Comparison of ENCODE assay signal across 30 cellular contexts in the genomic region with DNA sequence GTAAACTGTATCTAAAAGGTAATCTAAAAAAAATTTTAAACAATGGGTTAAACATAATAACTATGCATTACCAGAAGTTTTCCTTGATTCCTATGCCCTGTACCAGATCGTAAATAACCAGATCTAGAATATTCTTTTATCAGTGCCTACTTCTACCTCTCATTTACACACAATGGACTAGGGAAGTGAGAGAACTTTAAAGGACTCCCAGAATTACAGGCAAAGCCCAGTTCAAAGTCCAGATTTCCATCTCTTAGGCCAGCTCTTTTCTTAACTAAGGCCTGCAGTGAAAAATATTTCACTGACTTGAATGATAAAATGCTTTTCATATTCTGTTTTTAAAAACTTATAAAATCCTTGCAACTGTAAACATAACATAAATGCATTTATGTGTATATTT. TPM values are rescaled to one million over a fixed set of nuclear protein-coding genes. Genes with fewer than 3 reads are reported as not detected.
"Had no signal": no experiment of that assay in that cellular context is flagged by ENCODE, and none has a peak within 500 bp of the region (broad histone marks: within the 10 kb centered on the region; RNA-seq: fewer than 3 reads in every experiment).

No MANE protein-coding gene starts in this region.

- H3K4me3 ChIP-seq: coronary artery, dorsolateral prefrontal cortex had no signal

- H3K36me3 ChIP-seq: brain microvascular endothelial cell had no signal

- ATAC-seq: activated CD4-positive, CD25-positive, alpha-beta regulatory T cell treated with anti-CD3 and anti-CD28 coated beads, Interleukin-2, amount 50 U/mL, for 24 hours; activated CD8-positive, alpha-beta T cell treated with anti-CD3 and anti-CD28 coated beads for 36 hours; activated T-cell treated with anti-CD3 and anti-CD28 coated beads, Interleukin-2, amount 50 U/mL, for 4 hours; activated T-helper 17 cell treated with anti-CD3 and anti-CD28 coated beads, Interleukin-2, amount 50 U/mL, for 72 hours; esophagus mucosa; T-cell had no signal

- FAIRE-seq: astrocyte, bronchial epithelial cell, frontal cortex had no signal

- H3K27ac ChIP-seq: brain microvascular endothelial cell, coronary artery, dorsolateral prefrontal cortex, VCaP had no signal

- H3K27me3 ChIP-seq: brain microvascular endothelial cell, dorsolateral prefrontal cortex had no signal

- DNase-seq: activated B cell treated with CpG ODN at 0.5 μM for 24 hours; activated CD4-positive, alpha-beta T cell treated with anti-CD3 and anti-CD28 coated beads for 48 hours; activated CD4-positive, alpha-beta T cell treated with anti-CD3 and anti-CD28 coated beads, Interleukin-2, amount 50 U/mL, for 1 hour; activated CD4-positive, alpha-beta T cell treated with anti-CD3 and anti-CD28 coated beads, Interleukin-2, amount 50 U/mL, for 48 hours; activated CD8-positive, alpha-beta memory T cell treated with anti-CD3 and anti-CD28 coated beads for 24 hours; activated CD8-positive, alpha-beta T cell treated with anti-CD3 and anti-CD28 coated beads for 36 hours; activated effector memory CD4-positive, alpha-beta T cell treated with Interleukin-2 at 50 U/mL for 16 hours; activated gamma-delta T cell treated with Interleukin-2 at 50 U/mL for 16 hours; activated naive CD4-positive, alpha-beta T cell treated with anti-CD3 and anti-CD28 coated beads, Interleukin-2, amount 50 U/mL, for 16 hours; activated naive CD4-positive, alpha-beta T cell treated with Interleukin-2 at 50 U/mL for 16 hours; activated T-cell treated with anti-CD3 and anti-CD28 coated beads, Interleukin-2, amount 50 U/mL, for 4 hours; amniotic stem cell; anterior cingulate cortex; brain microvascular endothelial cell; dorsolateral prefrontal cortex; effector memory CD4-positive, alpha-beta T cell; endodermal cell; foreskin fibroblast; head of caudate nucleus; T-cell; T1000 had no signal

RNA-seq across cellular contexts. Expression of a gene that starts 32.6 kb away (rescaled TPM):
- total RNA-seq: activated B cell treated with CpG ODN at 0.5 μM for 24 hours; activated CD8-positive, alpha-beta T cell treated with anti-CD3 and anti-CD28 coated beads for 36 hours; activated T-cell treated with anti-CD3 and anti-CD28 coated beads, Interleukin-2, amount 50 U/mL, for 4 hours; activated T-helper 17 cell treated with anti-CD3 and anti-CD28 coated beads, Interleukin-2, amount 50 U/mL, for 72 hours; bronchial epithelial cell; T-helper 2 cell treated with Interferon-gamma antibody and Interleukin-4, amounts not matched to agents 100 ng/mL and 5 ng/mL, for 36 hours had no signal
